8 cellular contexts compared by ENCODE assay signal in the genomic region with DNA sequence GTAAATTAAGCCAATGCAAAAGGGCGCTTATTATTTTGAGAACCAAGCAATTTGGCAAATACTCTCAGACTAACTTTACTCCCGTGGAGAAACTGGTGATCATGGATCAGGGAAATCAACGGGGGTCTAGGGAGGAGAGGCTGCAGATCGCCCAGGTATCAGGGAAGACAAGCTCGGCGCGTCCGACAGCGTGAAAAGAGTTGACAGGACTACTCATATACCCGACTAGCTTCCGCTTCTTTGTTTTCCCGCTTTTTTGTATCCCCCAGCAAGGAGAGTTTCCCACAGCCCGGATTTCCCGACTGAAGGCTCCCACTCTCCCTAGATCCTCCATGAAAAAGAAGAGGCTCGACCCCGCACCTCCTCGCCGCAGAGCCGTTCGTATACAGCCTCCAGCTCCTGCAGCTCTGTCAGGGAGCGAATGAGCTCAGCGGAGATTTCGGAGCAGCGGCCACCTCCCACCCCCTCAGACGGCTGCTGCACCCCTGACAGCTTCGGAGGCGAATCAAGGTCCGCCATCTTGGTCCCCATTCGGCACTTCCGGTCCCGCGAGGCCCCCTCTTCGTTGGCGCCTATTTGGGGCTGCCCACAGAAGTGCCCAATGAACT. TPM values are rescaled to one million over a fixed set of nuclear protein-coding genes. Genes with fewer than 3 reads are reported as not detected.
DNase-seq lines count a peak whose midpoint lies in the region; ATAC-seq and TF ChIP-seq lines count a peak whose summit lies in the region.

A gene (minus strand): TSS at position 542 of the 608 bp plus-strand sequence. CDS start 11 bp downstream, at position 531.

- H3K27ac Mint-ChIP-seq in nephron progenitor cell: peak within 1 kb of the TSS; percentile 100
- peak within 1 kb of the TSS; percentile 100 for H3K27ac Mint-ChIP-seq in stimulated activated naive CD8-positive, alpha-beta T cell treated with anti-CD3 and anti-CD28 coated beads, Interleukin-15, amount 100 ng/mL, for 72 hours

- peak within 1 kb of the TSS; percentile 72 for H3K4me3 ChIP-seq in Jurkat, Clone E6-1 (ENCODE audit: low read length)

- H3K4me1 Mint-ChIP-seq in nephron progenitor cell: peaks cover 49% of the 10 kb centered on the region
- peaks cover 55% of the 10 kb centered on the region for H3K4me1 Mint-ChIP-seq in stimulated activated naive CD8-positive, alpha-beta T cell treated with anti-CD3 and anti-CD28 coated beads, Interleukin-15, amount 100 ng/mL, for 72 hours

- DNase-seq in CMK (ENCODE audit: low read depth) (peak; percentile 71), SHP77 treated with DMSO at 0.1 percent for 48 hours (lab: John Stamatoyannopoulos, UW) (peak; percentile 96), activated gamma-delta T cell (lab: John Stamatoyannopoulos, UW) (peak; percentile 72), fibroblast of the conjunctiva (ENCODE audit: low read depth) (peak; percentile 57), nephron progenitor cell (peak; percentile 87)
- peak; percentile 89 for DNase-seq in Jurkat, Clone E6-1 (ENCODE audit: low read depth, low spot score)
- DNase-seq in stimulated activated naive CD8-positive, alpha-beta T cell treated with anti-CD3 and anti-CD28 coated beads, Interleukin-15, amount 100 ng/mL, for 72 hours: peak; percentile 89 to 92

- H3K9me3 Mint-ChIP-seq in nephron progenitor cell: no peaks in the 10 kb centered on the region
- H3K9me3 Mint-ChIP-seq in stimulated activated naive CD8-positive, alpha-beta T cell treated with anti-CD3 and anti-CD28 coated beads, Interleukin-15, amount 100 ng/mL, for 72 hours: no peaks in the 10 kb centered on the region

- peak within 1 kb of the TSS; percentile 99 for H3K4me3 Mint-ChIP-seq in nephron progenitor cell
- peak within 1 kb of the TSS; percentile 91 to 96 for H3K4me3 Mint-ChIP-seq in stimulated activated naive CD8-positive, alpha-beta T cell treated with anti-CD3 and anti-CD28 coated beads, Interleukin-15, amount 100 ng/mL, for 72 hours

- no peak for TF ChIP-seq CTCF in nephron progenitor cell (IDR thresholded peaks at IDR 0.05)

- peaks cover 38% of the 10 kb centered on the region for H3K36me3 Mint-ChIP-seq in nephron progenitor cell (ENCODE audit: low read depth)

- H3K27me3 Mint-ChIP-seq in nephron progenitor cell (ENCODE audit: low read depth, poor library complexity): peaks cover 3% of the 10 kb centered on the region
- no peaks in the 10 kb centered on the region for H3K27me3 Mint-ChIP-seq in stimulated activated naive CD8-positive, alpha-beta T cell treated with anti-CD3 and anti-CD28 coated beads, Interleukin-15, amount 100 ng/mL, for 72 hours

- ATAC-seq in GM21390 (IDR thresholded peaks at IDR 0.05; ENCODE audit: unreplicated experiment): peak; percentile 47
- ATAC-seq in stimulated activated naive CD8-positive, alpha-beta T cell treated with anti-CD3 and anti-CD28 coated beads, Interleukin-15, amount 100 ng/mL, for 72 hours: peak; percentile 80

RNA-seq across cellular contexts. Expression of the gene that starts here (rescaled TPM):
- polyA plus RNA-seq in Jurkat, Clone E6-1 (2012; ENCODE audit: insufficient read depth, insufficient read length): 27.9 TPM

Comparison
In these comparisons a context has a peak if more than half of its experiments do, and no peak if none do; other contexts are left out.
1. Peak in every context shown above with its lines: DNase-seq, ATAC-seq and H3K4me3 ChIP-seq.